Comparison of ENCODE assay signal across 13 cellular contexts in the genomic region with DNA sequence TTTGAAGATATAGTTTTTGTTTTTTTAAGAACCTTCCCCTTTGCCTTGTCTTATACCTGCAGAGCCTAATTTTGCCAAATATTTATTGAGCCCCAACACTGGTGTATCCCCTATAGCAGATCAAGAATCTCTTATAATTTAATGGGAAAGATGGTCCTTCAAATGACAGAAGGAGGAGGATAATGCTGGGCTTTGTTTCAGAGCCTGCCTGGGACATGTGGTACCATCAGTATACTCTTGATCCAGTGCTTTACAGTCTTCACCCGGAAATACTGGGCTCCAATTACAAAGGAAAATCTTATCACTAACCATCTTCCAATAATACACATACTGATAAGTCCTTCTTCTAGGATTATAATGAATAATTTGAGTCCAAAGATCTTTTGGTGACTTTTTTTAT.
"Had no signal": no experiment of that assay in that cellular context is flagged by ENCODE, and none has a peak within 500 bp of the region (broad histone marks: within the 10 kb centered on the region; RNA-seq: fewer than 3 reads in every experiment).

No MANE protein-coding gene starts in this region.

- H3K4me3 Mint-ChIP-seq: activated naive CD8-positive, alpha-beta T cell treated with anti-CD3 and anti-CD28 coated beads for 36 hours had no signal

- H3K36me3 Mint-ChIP-seq: activated naive CD8-positive, alpha-beta T cell treated with anti-CD3 and anti-CD28 coated beads for 36 hours had no signal

- DNase-seq: activated CD8-positive, alpha-beta memory T cell treated with anti-CD3 and anti-CD28 coated beads for 24 hours; activated gamma-delta T cell treated with Interleukin-2 at 50 U/mL for 16 hours; activated naive CD8-positive, alpha-beta T cell treated with anti-CD3 and anti-CD28 coated beads for 36 hours; anterior cingulate cortex; esophagus squamous epithelium; foreskin fibroblast; mesenchymal stem cell; SK-N-SH; transverse colon had no signal

- H3K9me3 Mint-ChIP-seq: activated naive CD8-positive, alpha-beta T cell treated with anti-CD3 and anti-CD28 coated beads for 36 hours had no signal

- H3K9me3 ChIP-seq: breast epithelium, esophagus squamous epithelium, right atrium auricular region, SK-N-SH, transverse colon had no signal

- H3K36me3 ChIP-seq: breast epithelium, esophagus squamous epithelium, right atrium auricular region, transverse colon had no signal

- H3K27me3 ChIP-seq: breast epithelium, esophagus squamous epithelium, right atrium auricular region, transverse colon had no signal

- H3K27ac ChIP-seq: breast epithelium, esophagus squamous epithelium, right atrium auricular region, transverse colon had no signal

- H3K27me3 Mint-ChIP-seq: activated naive CD8-positive, alpha-beta T cell treated with anti-CD3 and anti-CD28 coated beads for 36 hours had no signal

- H3K4me3 ChIP-seq: breast epithelium, esophagus squamous epithelium, right atrium auricular region, skin epidermis, transverse colon had no signal

- H3K27ac Mint-ChIP-seq: activated naive CD8-positive, alpha-beta T cell treated with anti-CD3 and anti-CD28 coated beads for 36 hours had no signal

- ATAC-seq: Right ventricle myocardium inferior had no signal
